14 cellular contexts compared by ENCODE assay signal in genomic region chr2:160747771-160748170, GRCh38.
DNase-seq lines count a peak whose midpoint lies in the region; ATAC-seq and TF ChIP-seq lines count a peak whose summit lies in the region.
"Had no signal": no experiment of that assay in that cellular context is flagged by ENCODE, and none has a peak within 500 bp of the region (broad histone marks: within the 10 kb centered on the region; RNA-seq: fewer than 3 reads in every experiment).

No MANE protein-coding gene starts in this region.

- H3K27ac ChIP-seq in upper lobe of right lung (no peak overlapping the region), endodermal cell (ENCODE audit: low read depth, low read length) (no peak overlapping the region)
- H3K27ac ChIP-seq: thoracic aorta had no signal

- H3K27me3 Mint-ChIP-seq in endodermal cell (ENCODE audit: insufficient read depth) = no peaks in the 10 kb centered on the region

- H3K9me3 ChIP-seq in upper lobe of right lung (no peaks in the 10 kb centered on the region), endodermal cell (ENCODE audit: control insufficient read depth, low read length) (no peaks in the 10 kb centered on the region)
- H3K9me3 ChIP-seq: thoracic aorta had no signal

- TF ChIP-seq CTCF in upper lobe of right lung (IDR thresholded peaks at IDR 0.05) = no peak
- no peak for TF ChIP-seq CTCF in endodermal cell (conservative IDR thresholded peaks at IDR 0.05)

- H3K36me3 ChIP-seq in upper lobe of right lung (no peaks in the 10 kb centered on the region), endodermal cell (ENCODE audit: control insufficient read depth, insufficient read depth, low read length) (no peaks in the 10 kb centered on the region)
- H3K36me3 ChIP-seq: thoracic aorta had no signal

- H3K4me1 ChIP-seq in upper lobe of right lung (peaks cover 8% of the 10 kb centered on the region), endodermal cell (ENCODE audit: control insufficient read depth, insufficient read depth, low read length) (no peaks in the 10 kb centered on the region)

- no peak overlapping the region for H3K4me3 Mint-ChIP-seq in endodermal cell
- H3K4me3 Mint-ChIP-seq: activated CD4-positive, alpha-beta T cell treated with anti-CD3 and anti-CD28 coated beads for 36 hours had no signal

- WGBS in endodermal cell (ENCODE audit: insufficient coverage in 1 of 2, insufficient read length in 1 of 2), 2 experiments = 75 to 91% methylated on average over 1 to 3 of the region's 3 CpGs

- DNase-seq in AG20443 (ENCODE audit: low spot score) (peak; percentile 76), LHCN-M2 (ENCODE audit: low read depth) (peak; percentile 97), dedifferentiated amniotic fluid mesenchymal stem cell (ENCODE audit: extremely low spot score) (peak; percentile 72), myocyte (ENCODE audit: low read depth) (peak; percentile 84), COR-L47 (lab: John Stamatoyannopoulos, UW) (no peak), upper lobe of right lung (no peak), endodermal cell (no peak)
- DNase-seq in stimulated activated naive CD4-positive, alpha-beta T cell treated with Interleukin-2 at 50 U/mL for 16 hours (lab: John Stamatoyannopoulos, UW) = no peak
- DNase-seq: activated CD4-positive, alpha-beta T cell treated with anti-CD3 and anti-CD28 coated beads for 36 hours; activated effector memory CD4-positive, alpha-beta T cell treated with Interleukin-2 at 50 U/mL for 16 hours; midbrain; NCI-H1048; NCI-H69 had no signal

- peaks cover 4% of the 10 kb centered on the region for H3K4me1 Mint-ChIP-seq in endodermal cell

- no peak overlapping the region for H3K27ac Mint-ChIP-seq in endodermal cell
- H3K27ac Mint-ChIP-seq: activated CD4-positive, alpha-beta T cell treated with anti-CD3 and anti-CD28 coated beads for 36 hours had no signal

- H3K36me3 Mint-ChIP-seq in endodermal cell (ENCODE audit: low read depth) = no peaks in the 10 kb centered on the region

- H3K27me3 ChIP-seq in upper lobe of right lung = no peaks in the 10 kb centered on the region
- no peaks in the 10 kb centered on the region for H3K27me3 ChIP-seq in endodermal cell (ENCODE audit: control insufficient read depth, insufficient read depth, low read length, poor library complexity, severe bottlenecking)

- H3K4me3 ChIP-seq in upper lobe of right lung = no peak overlapping the region
- H3K4me3 ChIP-seq in endodermal cell (ENCODE audit: low read length) = no peak overlapping the region
- H3K4me3 ChIP-seq: thoracic aorta had no signal

- H3K9ac ChIP-seq in endodermal cell (ENCODE audit: extremely low read depth, low read length, poor library complexity, severe bottlenecking) = no peak overlapping the region

- intact Hi-C loops in upper lobe of right lung (cut with DNase I) = no loop called here

- H3K9me3 Mint-ChIP-seq in endodermal cell = no peaks in the 10 kb centered on the region

- no peak for ATAC-seq in upper lobe of right lung
- ATAC-seq: activated CD4-positive, alpha-beta T cell treated with anti-CD3 and anti-CD28 coated beads for 36 hours had no signal

Comparison
In these comparisons a context has a peak if more than half of its experiments do, and no peak if none do; other contexts are left out.
1. DNase-seq: peak in AG20443 (single experiment), LHCN-M2 (single experiment), dedifferentiated amniotic fluid mesenchymal stem cell (single experiment) and myocyte (single experiment); none in stimulated activated naive CD4-positive, alpha-beta T cell treated with Interleukin-2 at 50 U/mL for 16 hours (single experiment), COR-L47 (single experiment), upper lobe of right lung (single experiment) and endodermal cell (single experiment).